ENCODE assay signal across 9 cellular contexts in the genomic region with DNA sequence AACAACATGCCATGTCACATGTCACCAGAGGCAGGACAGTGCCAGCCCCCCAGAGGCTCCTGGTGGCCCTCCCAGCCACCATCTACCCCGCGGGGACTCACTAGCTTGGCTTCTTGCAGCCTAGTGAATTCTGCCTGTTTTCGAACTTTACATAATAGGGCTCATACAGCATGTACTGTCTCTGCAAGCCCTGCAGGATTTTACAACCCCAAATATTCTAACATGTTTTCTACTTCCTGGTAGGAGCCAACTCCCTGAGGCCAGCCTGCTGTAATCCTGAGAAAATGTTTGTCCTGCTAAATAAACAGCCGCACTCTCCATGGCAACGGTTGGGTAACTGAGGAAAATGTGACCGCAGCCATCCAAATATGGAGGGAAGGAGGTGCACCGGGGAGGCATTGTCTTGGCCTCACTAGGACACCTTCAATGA. TPM values are rescaled to one million over a fixed set of nuclear protein-coding genes. Genes with fewer than 3 reads are reported as not detected.
DNase-seq lines count a peak whose midpoint lies in the region; ATAC-seq and TF ChIP-seq lines count a peak whose summit lies in the region.
"Had no signal": no experiment of that assay in that cellular context is flagged by ENCODE, and none has a peak within 500 bp of the region (broad histone marks: within the 10 kb centered on the region; RNA-seq: fewer than 3 reads in every experiment).

No MANE protein-coding gene starts in this region.

- H3K27me3 Mint-ChIP-seq in H9 (ENCODE audit: low read depth) (peaks cover 9% of the 10 kb centered on the region), T-helper 17 cell (no peaks in the 10 kb centered on the region)
- peaks cover 0 to 2% (median 0%) of the 10 kb centered on the region in 5 donors for H3K27me3 Mint-ChIP-seq in naive thymus-derived CD4-positive, alpha-beta T cell
- H3K27me3 Mint-ChIP-seq: IgD-negative memory B cell had no signal

- no peak overlapping the region for H2BK15ac ChIP-seq in H9 (ENCODE audit: low read depth, low read length)

- intact Hi-C loops in left ventricle myocardium inferior (cut with micrococcal nuclease), result no loop called here
- intact Hi-C loops in naive thymus-derived CD4-positive, alpha-beta T cell (cut with micrococcal nuclease), result loop anchor here (5.0 to 10.0 kb wide), 3 partner anchors 318 to 1739 kb away; a partner anchor contains a TSS

- peak overlapping the region; percentile 27 for H4K91ac ChIP-seq in H9 (ENCODE audit: insufficient read length, low read depth, low read length)

- no CpG with 5 or more reads among the region's 7 CpGs for WGBS in H9 (ENCODE audit: extremely low coverage, insufficient read length, low lambda C conversion rate)

- H3K36me3 Mint-ChIP-seq in H9 (ENCODE audit: insufficient read depth in 1 of 3, low read depth in 3 of 3), result no peaks in the 10 kb centered on the region; a peak in 1 of 7 replicates
- H3K36me3 Mint-ChIP-seq in T-helper 17 cell (ENCODE audit: low read depth), result peaks cover 2% of the 10 kb centered on the region
- no peaks in the 10 kb centered on the region for H3K36me3 Mint-ChIP-seq in naive thymus-derived CD4-positive, alpha-beta T cell

- no peaks in the 10 kb centered on the region for H3K9me3 Mint-ChIP-seq in H9
- H3K9me3 Mint-ChIP-seq in naive thymus-derived CD4-positive, alpha-beta T cell, result peaks cover 0 to 2% (median 0%) of the 10 kb centered on the region in 11 donors
- H3K9me3 Mint-ChIP-seq: IgD-negative memory B cell had no signal

- no peak overlapping the region for H2BK5ac ChIP-seq in H9 (ENCODE audit: insufficient read length, low read length)

- no peaks in the 10 kb centered on the region for H3K79me1 ChIP-seq in H9 (ENCODE audit: insufficient read depth, low read depth, low read length, poor library complexity, severe bottlenecking)

- H3K18ac ChIP-seq in H9 (ENCODE audit: insufficient read length, low read depth, low read length), result peak overlapping the region; percentile 61

- no peak overlapping the region for H3K4me2 ChIP-seq in H9 (ENCODE audit: insufficient read depth, insufficient read length, low read length)

- H3K4me3 Mint-ChIP-seq in H9, result peak overlapping the region in 1 of 2 experiments; percentile 35; a peak in 2 of 5 replicates
- no peak overlapping the region for H3K4me3 Mint-ChIP-seq in T-helper 17 cell
- peak overlapping the region in 2 of 10 donors; percentile 17 to 65 for H3K4me3 Mint-ChIP-seq in naive thymus-derived CD4-positive, alpha-beta T cell

- no peak overlapping the region for H2AK5ac ChIP-seq in H9 (ENCODE audit: insufficient read length, low read length)

- H3K4me1 Mint-ChIP-seq in H9 (peaks cover 35 to 52% of the 10 kb centered on the region in 2 experiments), T-helper 17 cell (peaks cover 40% of the 10 kb centered on the region)
- peaks cover 33 to 80% (median 59%) of the 10 kb centered on the region in 7 donors for H3K4me1 Mint-ChIP-seq in naive thymus-derived CD4-positive, alpha-beta T cell

- H3K27ac Mint-ChIP-seq in H9 (peak overlapping the region in 2 of 3 experiments; percentile 76 to 95; a peak in 3 of 7 replicates), T-helper 17 cell (no peak overlapping the region)
- peak overlapping the region in 1 of 9 donors; percentile 10 for H3K27ac Mint-ChIP-seq in naive thymus-derived CD4-positive, alpha-beta T cell

- H2AFZ ChIP-seq in H9 (ENCODE audit: low read length), result no peak overlapping the region

- H3K14ac ChIP-seq in H9 (ENCODE audit: insufficient read depth, low read length), result peak overlapping the region; percentile 73; the same call in 1 of the 2 replicates

- CTCF ChIA-PET in naive thymus-derived CD4-positive, alpha-beta T cell (lab: Charles Lee), result no interaction called here

- H3K27ac ChIP-seq in H9 (ENCODE audit: insufficient read length, low read depth, low read length), result no peak overlapping the region
- peak overlapping the region; percentile 96 for H3K27ac ChIP-seq in VCaP
- peak overlapping the region; percentile 87 for H3K27ac ChIP-seq in left ventricle myocardium inferior (replicated peaks)
- H3K27ac ChIP-seq in naive thymus-derived CD4-positive, alpha-beta T cell (ENCODE audit: low read depth, low read length), result no peak overlapping the region

- H3K9me3 ChIP-seq in H9 (ENCODE audit: control insufficient read depth, low read depth, low read length), result no peaks in the 10 kb centered on the region
- no peaks in the 10 kb centered on the region for H3K9me3 ChIP-seq in left ventricle myocardium inferior (replicated peaks)
- H3K9me3 ChIP-seq in T-helper 17 cell (ENCODE audit: control insufficient read depth, low read length, poor library complexity, severe bottlenecking), result no peaks in the 10 kb centered on the region
- H3K9me3 ChIP-seq in naive thymus-derived CD4-positive, alpha-beta T cell (ENCODE audit: control insufficient read depth in 2 of 3, low read length in 3 of 3), result no peaks in the 10 kb centered on the region

- H2BK20ac ChIP-seq in H9 (ENCODE audit: low read depth, low read length, poor library complexity, severe bottlenecking), result no peak overlapping the region

- POLR2A ChIA-PET in naive thymus-derived CD4-positive, alpha-beta T cell (lab: Charles Lee), result no interaction called here

- H3K23me2 ChIP-seq in H9 (ENCODE audit: insufficient read length, low read depth, low read length, poor library complexity, severe bottlenecking), result peaks cover 11% of the 10 kb centered on the region

- no peaks in the 10 kb centered on the region for H3K36me3 ChIP-seq in left ventricle myocardium inferior
- no peaks in the 10 kb centered on the region for H3K36me3 ChIP-seq in naive thymus-derived CD4-positive, alpha-beta T cell (ENCODE audit: control insufficient read depth in 2 of 3, insufficient read depth in 3 of 3, low read length in 3 of 3)

- no peak overlapping the region for H3K4me3 ChIP-seq in left ventricle myocardium inferior
- no peak overlapping the region for H3K4me3 ChIP-seq in retinal pigment epithelial cell (ENCODE audit: low read length)
- H3K4me3 ChIP-seq in naive thymus-derived CD4-positive, alpha-beta T cell (ENCODE audit: low read length), result no peak overlapping the region

- no peak overlapping the region for H4K8ac ChIP-seq in H9 (replicated peaks; ENCODE audit: insufficient read length, low read depth, low read length)

- no peak overlapping the region for H3K56ac ChIP-seq in H9 (ENCODE audit: insufficient read length, low read depth, low read length)

- ATAC-seq in HG02852 (IDR thresholded peaks at IDR 0.05; ENCODE audit: unreplicated experiment), result no peak
- no peak for ATAC-seq in T-helper 17 cell
- ATAC-seq in naive thymus-derived CD4-positive, alpha-beta T cell, result no peak
- ATAC-seq in HG02763 (IDR thresholded peaks at IDR 0.05; ENCODE audit: unreplicated experiment), result no peak

- TF ChIP-seq CTCF in H9 (conservative IDR thresholded peaks at IDR 0.05), result no peak
- no peak for TF ChIP-seq CTCF in VCaP (conservative IDR thresholded peaks at IDR 0.05)
- no peak for TF ChIP-seq CTCF in left ventricle myocardium inferior (IDR thresholded peaks at IDR 0.05; ENCODE audit: borderline replicate concordance)
- no peak for TF ChIP-seq CTCF in retinal pigment epithelial cell (conservative IDR thresholded peaks at IDR 0.05; ENCODE audit: low read depth, low read length)

- no peak overlapping the region; the same call in 1 of the 2 replicates for H3K4ac ChIP-seq in H9 (ENCODE audit: low read depth, low read length)

- H2BK12ac ChIP-seq in H9 (ENCODE audit: insufficient read length, low read depth, low read length), result no peak overlapping the region

- DNase-seq in H9 (peak; percentile 48), left ventricle myocardium inferior (peak; percentile 60), retinal pigment epithelial cell (ENCODE audit: low read depth) (peak; percentile 30), T-helper 17 cell (no peak)
- no peak for DNase-seq in naive thymus-derived CD4-positive, alpha-beta T cell

- peak overlapping the region; percentile 74 for H2BK120ac ChIP-seq in H9 (ENCODE audit: low read depth, low read length, poor library complexity, severe bottlenecking)

- H3K27me3 ChIP-seq in H9 (ENCODE audit: insufficient read depth, low read length) (no peaks in the 10 kb centered on the region), left ventricle myocardium inferior (ENCODE audit: low read depth) (no peaks in the 10 kb centered on the region)
- no peaks in the 10 kb centered on the region for H3K27me3 ChIP-seq in naive thymus-derived CD4-positive, alpha-beta T cell (ENCODE audit: control insufficient read depth in 2 of 2, insufficient read depth in 2 of 2, low read length in 2 of 2)

- H3K79me2 ChIP-seq in H9 (ENCODE audit: insufficient read depth, low read length), result no peaks in the 10 kb centered on the region; the same call in 1 of the 2 replicates

- no peaks in the 10 kb centered on the region for H4K20me1 ChIP-seq in H9 (ENCODE audit: control insufficient read depth, insufficient read depth, insufficient read length)

- no peak overlapping the region for H3K23ac ChIP-seq in H9 (ENCODE audit: insufficient read length, low read depth, low read length)

- H3K4me1 ChIP-seq in H9 (ENCODE audit: insufficient read depth, low read length) (no peaks in the 10 kb centered on the region; the same call in 1 of the 2 replicates), left ventricle myocardium inferior (peaks cover 82% of the 10 kb centered on the region)
- peaks cover 16 to 23% of the 10 kb centered on the region in 2 donors for H3K4me1 ChIP-seq in naive thymus-derived CD4-positive, alpha-beta T cell (ENCODE audit: control insufficient read depth in 2 of 2, insufficient read depth in 2 of 2, low read length in 2 of 2)

- H3K9ac ChIP-seq in H9 (ENCODE audit: extremely low read depth, insufficient read length, low read length), result no peak overlapping the region

- no peak overlapping the region for H3T11ph ChIP-seq in H9 (ENCODE audit: low read length)

- no peak overlapping the region for H4K5ac ChIP-seq in H9 (ENCODE audit: insufficient read length, low read depth, low read length)

RNA-seq across cellular contexts. Expression of a gene that starts 2.7 kb away (rescaled TPM):
- total RNA-seq in H9 (2021) (12.1 and 12.9 TPM in 2 replicates), left ventricle myocardium inferior (3.4 TPM), T-helper 17 cell (10 to 100 TPM; 40.7 to 40.8 TPM)
- total RNA-seq in naive thymus-derived CD4-positive, alpha-beta T cell, result 10 to 100 TPM; 13.5 to 28.6 (median 14.3) TPM
- 10 to 100 TPM in 1 of 2 donors, 1 to 10 TPM in 1; 7.0 to 10.1 TPM for polyA plus RNA-seq in naive thymus-derived CD4-positive, alpha-beta T cell

RNA-seq across cellular contexts. Expression of a gene that starts 34.6 kb away (rescaled TPM):
- 12.9 and 16.4 TPM in 2 replicates for total RNA-seq in H9 (2021)
- total RNA-seq in left ventricle myocardium inferior, result 14.6 TPM
- 1 to 10 TPM; 8.9 to 9.3 TPM for total RNA-seq in T-helper 17 cell
- total RNA-seq in naive thymus-derived CD4-positive, alpha-beta T cell, result 10 to 100 TPM in 2 of 5 experiments, 1 to 10 TPM in 3; 6.2 to 13.3 (median 9.4) TPM
- 1 to 10 TPM; 4.3 to 5.7 TPM for polyA plus RNA-seq in naive thymus-derived CD4-positive, alpha-beta T cell

RNA-seq across cellular contexts. Expression of a gene that starts 45.8 kb away (rescaled TPM):
- 27.1 and 27.7 TPM in 2 replicates for total RNA-seq in H9 (2021)
- 2.7 TPM for total RNA-seq in left ventricle myocardium inferior
- 1 to 10 TPM in 1 of 2 donors, under 1 TPM in 1; 0.47 to 1.3 TPM for total RNA-seq in T-helper 17 cell
- total RNA-seq in naive thymus-derived CD4-positive, alpha-beta T cell, result 1 to 10 TPM in 4 of 5 experiments, under 1 TPM in 1; 0.73 to 2.7 (median 2.4) TPM
- polyA plus RNA-seq in naive thymus-derived CD4-positive, alpha-beta T cell, result 1 to 10 TPM in 1 of 2 donors, under 1 TPM in 1; 0.61 to 1.3 TPM

Comparison
In these comparisons a context has a peak if more than half of its experiments do, and no peak if none do; other contexts are left out.
1. DNase-seq: peak in H9 (single experiment), left ventricle myocardium inferior (single experiment) and retinal pigment epithelial cell (single experiment); none in T-helper 17 cell (0 of 3) and naive thymus-derived CD4-positive, alpha-beta T cell (0 of 9).
2. H3K27ac ChIP-seq: peak in VCaP (single experiment) and left ventricle myocardium inferior (single experiment); none in H9 (single experiment) and naive thymus-derived CD4-positive, alpha-beta T cell (single experiment).